ENCODE assay signal across 18 cellular contexts in genomic region chr5:133265257-133265656, GRCh38.
DNase-seq lines count a peak whose midpoint lies in the region; ATAC-seq and TF ChIP-seq lines count a peak whose summit lies in the region.
"Had no signal": no experiment of that assay in that cellular context is flagged by ENCODE, and none has a peak within 500 bp of the region (broad histone marks: within the 10 kb centered on the region; RNA-seq: fewer than 3 reads in every experiment).

No MANE protein-coding gene starts in this region.

- DNase-seq in activated T-cell treated with anti-CD3 and anti-CD28 coated beads, Interleukin-2, amount 50 U/mL, for 72 hours, result no peak
- no peak for DNase-seq in activated T-cell treated with anti-CD3 and anti-CD28 coated beads, Interleukin-2, amount 50 U/mL, for 24 hours
- DNase-seq in left colon, result no peak
- DNase-seq in NCI-H1436 (lab: John Stamatoyannopoulos, UW), result no peak
- no peak for DNase-seq in stimulated activated CD4-positive, alpha-beta T cell treated with anti-CD3 and anti-CD28 coated beads, Interleukin-2, amount 100 ng/mL, for 48 hours
- DNase-seq: COR-L47, GF-D8, NCI-H1048, NCI-H146, NCI-H2081, NCI-H510A treated with DMSO at 0.1 percent for 48 hours had no signal

- H3K4me1 Mint-ChIP-seq in activated T-cell treated with anti-CD3 and anti-CD28 coated beads, Interleukin-2, amount 50 U/mL, for 72 hours (ENCODE audit: low read depth), result peaks cover 11% of the 10 kb centered on the region
- H3K4me1 Mint-ChIP-seq in activated T-cell treated with anti-CD3 and anti-CD28 coated beads, Interleukin-2, amount 50 U/mL, for 24 hours (ENCODE audit: low read depth), result no peaks in the 10 kb centered on the region
- H3K4me1 Mint-ChIP-seq: CD14-positive monocyte had no signal

- peaks cover 9% of the 10 kb centered on the region for H3K27me3 Mint-ChIP-seq in activated T-cell treated with anti-CD3 and anti-CD28 coated beads, Interleukin-2, amount 50 U/mL, for 72 hours (ENCODE audit: low read depth)
- no peaks in the 10 kb centered on the region for H3K27me3 Mint-ChIP-seq in activated T-cell treated with anti-CD3 and anti-CD28 coated beads, Interleukin-2, amount 50 U/mL, for 24 hours

- ATAC-seq in activated T-cell treated with anti-CD3 and anti-CD28 coated beads, Interleukin-2, amount 50 U/mL, for 72 hours (replicated peaks in 1 of 2), result peak; percentile 52 to 63
- peak; percentile 46 for ATAC-seq in HG03439 (IDR thresholded peaks at IDR 0.05; ENCODE audit: unreplicated experiment)
- peak; percentile 59 for ATAC-seq in left colon
- no peak for ATAC-seq in SK-N-SH treated with all-trans-retinoic acid at 6 μM for 48 hours
- ATAC-seq: HCT116, Panc1, Right ventricle myocardium inferior had no signal

- no peak overlapping the region for H3K4me3 Mint-ChIP-seq in activated T-cell treated with anti-CD3 and anti-CD28 coated beads, Interleukin-2, amount 50 U/mL, for 72 hours
- H3K4me3 Mint-ChIP-seq in activated T-cell treated with anti-CD3 and anti-CD28 coated beads, Interleukin-2, amount 50 U/mL, for 24 hours, result no peak overlapping the region
- H3K4me3 Mint-ChIP-seq: CD14-positive monocyte, GM23338 had no signal

- intact Hi-C loops in left colon (cut with DNase I, micrococcal nuclease), result no loop called here

- H3K36me3 Mint-ChIP-seq in activated T-cell treated with anti-CD3 and anti-CD28 coated beads, Interleukin-2, amount 50 U/mL, for 72 hours (ENCODE audit: insufficient read depth in 2 of 2), result no peaks in the 10 kb centered on the region
- H3K36me3 Mint-ChIP-seq in activated T-cell treated with anti-CD3 and anti-CD28 coated beads, Interleukin-2, amount 50 U/mL, for 24 hours (ENCODE audit: low read depth), result no peaks in the 10 kb centered on the region
- H3K36me3 Mint-ChIP-seq: CD14-positive monocyte had no signal

- no peak overlapping the region for H3K27ac Mint-ChIP-seq in activated T-cell treated with anti-CD3 and anti-CD28 coated beads, Interleukin-2, amount 50 U/mL, for 72 hours
- H3K27ac Mint-ChIP-seq in activated T-cell treated with anti-CD3 and anti-CD28 coated beads, Interleukin-2, amount 50 U/mL, for 24 hours, result no peak overlapping the region
- H3K27ac Mint-ChIP-seq: CD14-positive monocyte, GM23338 had no signal

- H3K9me3 Mint-ChIP-seq in activated T-cell treated with anti-CD3 and anti-CD28 coated beads, Interleukin-2, amount 50 U/mL, for 72 hours, result no peaks in the 10 kb centered on the region
- no peaks in the 10 kb centered on the region for H3K9me3 Mint-ChIP-seq in activated T-cell treated with anti-CD3 and anti-CD28 coated beads, Interleukin-2, amount 50 U/mL, for 24 hours
- H3K9me3 Mint-ChIP-seq: CD14-positive monocyte, GM23338 had no signal

TF ChIP-seq in SK-N-SH treated with all-trans-retinoic acid at 6 μM for 48 hours, 23 proteins besides CTCF, POLR2A, EP300 and RAD21:
- TF ChIP-seq ZFP3 (CRISPR knock-in tag; IDR thresholded peaks at IDR 0.05), result no peak
- no peak for TF ChIP-seq ESRRG (CRISPR knock-in tag; IDR thresholded peaks at IDR 0.05)
- TF ChIP-seq GLIS3 (CRISPR knock-in tag; IDR thresholded peaks at IDR 0.05), result no peak
- TF ChIP-seq TCF4 (CRISPR knock-in tag; IDR thresholded peaks at IDR 0.05; ENCODE audit: borderline replicate concordance), result no peak
- no peak for TF ChIP-seq ISL1 (CRISPR knock-in tag; IDR thresholded peaks at IDR 0.05)
- TF ChIP-seq ZNF8 (CRISPR knock-in tag; IDR thresholded peaks at IDR 0.05), result no peak
- TF ChIP-seq PPARA (CRISPR knock-in tag; IDR thresholded peaks at IDR 0.05; ENCODE audit: borderline replicate concordance), result no peak
- no peak for TF ChIP-seq TOX (CRISPR knock-in tag; IDR thresholded peaks at IDR 0.05; ENCODE audit: borderline replicate concordance)
- no peak for TF ChIP-seq ZFP30 (CRISPR knock-in tag; IDR thresholded peaks at IDR 0.05)
- no peak for TF ChIP-seq BACH2 (CRISPR knock-in tag; IDR thresholded peaks at IDR 0.05; ENCODE audit: borderline replicate concordance)
- TF ChIP-seq CSDC2 (CRISPR knock-in tag; IDR thresholded peaks at IDR 0.05), result no peak
- no peak for TF ChIP-seq OSR1 (CRISPR knock-in tag; IDR thresholded peaks at IDR 0.05)
- TF ChIP-seq, protein P1, sequence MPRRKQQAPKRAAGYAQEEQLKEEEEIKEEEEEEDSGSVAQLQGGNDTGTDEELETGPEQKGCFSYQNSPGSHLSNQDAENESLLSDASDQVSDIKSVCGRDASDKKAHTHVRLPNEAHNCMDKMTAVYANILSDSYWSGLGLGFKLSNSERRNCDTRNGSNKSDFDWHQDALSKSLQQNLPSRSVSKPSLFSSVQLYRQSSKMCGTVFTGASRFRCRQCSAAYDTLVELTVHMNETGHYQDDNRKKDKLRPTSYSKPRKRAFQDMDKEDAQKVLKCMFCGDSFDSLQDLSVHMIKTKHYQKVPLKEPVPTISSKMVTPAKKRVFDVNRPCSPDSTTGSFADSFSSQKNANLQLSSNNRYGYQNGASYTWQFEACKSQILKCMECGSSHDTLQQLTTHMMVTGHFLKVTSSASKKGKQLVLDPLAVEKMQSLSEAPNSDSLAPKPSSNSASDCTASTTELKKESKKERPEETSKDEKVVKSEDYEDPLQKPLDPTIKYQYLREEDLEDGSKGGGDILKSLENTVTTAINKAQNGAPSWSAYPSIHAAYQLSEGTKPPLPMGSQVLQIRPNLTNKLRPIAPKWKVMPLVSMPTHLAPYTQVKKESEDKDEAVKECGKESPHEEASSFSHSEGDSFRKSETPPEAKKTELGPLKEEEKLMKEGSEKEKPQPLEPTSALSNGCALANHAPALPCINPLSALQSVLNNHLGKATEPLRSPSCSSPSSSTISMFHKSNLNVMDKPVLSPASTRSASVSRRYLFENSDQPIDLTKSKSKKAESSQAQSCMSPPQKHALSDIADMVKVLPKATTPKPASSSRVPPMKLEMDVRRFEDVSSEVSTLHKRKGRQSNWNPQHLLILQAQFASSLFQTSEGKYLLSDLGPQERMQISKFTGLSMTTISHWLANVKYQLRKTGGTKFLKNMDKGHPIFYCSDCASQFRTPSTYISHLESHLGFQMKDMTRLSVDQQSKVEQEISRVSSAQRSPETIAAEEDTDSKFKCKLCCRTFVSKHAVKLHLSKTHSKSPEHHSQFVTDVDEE (CRISPR knock-in tag; IDR thresholded peaks at IDR 0.05), result no peak
- TF ChIP-seq RARB (CRISPR knock-in tag; IDR thresholded peaks at IDR 0.05), result no peak
- no peak for TF ChIP-seq ZNF565 (CRISPR knock-in tag; conservative IDR thresholded peaks at IDR 0.05; ENCODE audit: low read depth)
- TF ChIP-seq, protein P2, sequence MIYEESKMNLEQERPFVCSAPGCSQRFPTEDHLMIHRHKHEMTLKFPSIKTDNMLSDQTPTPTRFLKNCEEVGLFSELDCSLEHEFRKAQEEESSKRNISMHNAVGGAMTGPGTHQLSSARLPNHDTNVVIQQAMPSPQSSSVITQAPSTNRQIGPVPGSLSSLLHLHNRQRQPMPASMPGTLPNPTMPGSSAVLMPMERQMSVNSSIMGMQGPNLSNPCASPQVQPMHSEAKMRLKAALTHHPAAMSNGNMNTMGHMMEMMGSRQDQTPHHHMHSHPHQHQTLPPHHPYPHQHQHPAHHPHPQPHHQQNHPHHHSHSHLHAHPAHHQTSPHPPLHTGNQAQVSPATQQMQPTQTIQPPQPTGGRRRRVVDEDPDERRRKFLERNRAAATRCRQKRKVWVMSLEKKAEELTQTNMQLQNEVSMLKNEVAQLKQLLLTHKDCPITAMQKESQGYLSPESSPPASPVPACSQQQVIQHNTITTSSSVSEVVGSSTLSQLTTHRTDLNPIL (CRISPR knock-in tag; IDR thresholded peaks at IDR 0.05; ENCODE audit: low read depth), result no peak
- TF ChIP-seq PATZ1 (CRISPR knock-in tag; IDR thresholded peaks at IDR 0.05; ENCODE audit: borderline replicate concordance), result no peak
- no peak for TF ChIP-seq ZC3H10 (CRISPR knock-in tag; IDR thresholded peaks at IDR 0.05)
- no peak for TF ChIP-seq CSRNP3 (CRISPR knock-in tag; IDR thresholded peaks at IDR 0.05)
